Comparison of ENCODE assay signal across 35 cellular contexts in genomic region chr14:60738843-60739508, GRCh38. TPM values are rescaled to one million over a fixed set of nuclear protein-coding genes. Genes with fewer than 3 reads are reported as not detected.
DNase-seq lines count a peak whose midpoint lies in the region; ATAC-seq and TF ChIP-seq lines count a peak whose summit lies in the region.
"Had no signal": no experiment of that assay in that cellular context is flagged by ENCODE, and none has a peak within 500 bp of the region (broad histone marks: within the 10 kb centered on the region; RNA-seq: fewer than 3 reads in every experiment).

No MANE protein-coding gene starts in this region.

- H3K9me3 Mint-ChIP-seq in MCF 10A (ENCODE audit: unreplicated experiment) = no peaks in the 10 kb centered on the region
- H3K9me3 Mint-ChIP-seq: endodermal cell had no signal

- peaks cover 9% of the 10 kb centered on the region for H3K36me3 Mint-ChIP-seq in MCF 10A (ENCODE audit: insufficient read depth, unreplicated experiment)

- no peak for DNase-seq in MCF 10A (ENCODE audit: unreplicated experiment)
- DNase-seq in mammary epithelial cell = no peak
- peak; percentile 20 for DNase-seq in MV-4-11 (lab: John Stamatoyannopoulos, UW)
- DNase-seq in fibroblast of mammary gland (ENCODE audit: low read depth) = peak; percentile 20
- DNase-seq in gastrocnemius medialis = peak; percentile 62 to 67
- no peak for DNase-seq in NCI-H146 (lab: John Stamatoyannopoulos, UW)
- DNase-seq in PC-3 = no peak
- DNase-seq in HCEC 1CT = no peak
- DNase-seq: 8988T; activated CD4-positive, CD25-positive, alpha-beta regulatory T cell; activated CD8-positive, alpha-beta memory T cell treated with anti-CD3 and anti-CD28 coated beads, Interleukin-2, amount 10 ng/mL, durations not matched to agents 7 days and 5 days; activated gamma-delta T cell treated with Interleukin-2 at 50 U/mL for 16 hours; activated T-cell treated with anti-CD3 and anti-CD28 coated beads, Interleukin-2, amount 50 U/mL, for 4 hours; caudate nucleus; endodermal cell; foreskin keratinocyte; heart left ventricle; kidney; lower lobe of right lung; MM.1S; naive thymus-derived CD4-positive, alpha-beta T cell; NCI-H1436 treated with DMSO at 0.1 percent for 48 hours; NCI-H2107; NCI-H345; nucleus accumbens; SJCRH30; substantia nigra; SW 1271; T1000; upper lobe of left lung had no signal

- no peak for TF ChIP-seq POLR2A in gastrocnemius medialis (IDR thresholded peaks at IDR 0.05)

- H3K4me3 Mint-ChIP-seq in MCF 10A (ENCODE audit: unreplicated experiment) = no peak overlapping the region
- H3K4me3 Mint-ChIP-seq: activated CD8-positive, alpha-beta memory T cell treated with anti-CD3 and anti-CD28 coated beads, Interleukin-2, amount 10 ng/mL, durations not matched to agents 7 days and 5 days; activated T-cell treated with anti-CD3 and anti-CD28 coated beads, Interleukin-2, amount 50 U/mL, for 4 hours; dendritic cell treated with granulocyte-macrophage colony-stimulating factor and Interleukin-4, amounts not matched to agents 40 ng/mL and 50 ng/mL, for 4 days; endodermal cell; naive thymus-derived CD4-positive, alpha-beta T cell; stimulated activated memory B cell treated with anti-CD40 and anti-IgM and Interleukin-4, amounts not matched to agents 10 μg/mL and 1 μg/mL and 100 μg/mL, for 72 hours had no signal

- peak overlapping the region; percentile 4 for H3K27ac Mint-ChIP-seq in MCF 10A (ENCODE audit: low read depth, unreplicated experiment)
- H3K27ac Mint-ChIP-seq: activated CD8-positive, alpha-beta memory T cell treated with anti-CD3 and anti-CD28 coated beads, Interleukin-2, amount 10 ng/mL, durations not matched to agents 7 days and 5 days; dendritic cell treated with granulocyte-macrophage colony-stimulating factor and Interleukin-4, amounts not matched to agents 40 ng/mL and 50 ng/mL, for 4 days; endodermal cell; naive thymus-derived CD4-positive, alpha-beta T cell; progenitor cell of endocrine pancreas; stimulated activated memory B cell treated with anti-CD40 and anti-IgM and Interleukin-4, amounts not matched to agents 10 μg/mL and 1 μg/mL and 100 μg/mL, for 72 hours had no signal

- peaks cover 91% of the 10 kb centered on the region for H3K79me2 ChIP-seq in mammary epithelial cell (ENCODE audit: insufficient read depth, low read length)
- H3K79me2 ChIP-seq in PC-3 (ENCODE audit: low read length) = peaks cover 93% of the 10 kb centered on the region

- H4K20me1 ChIP-seq in mammary epithelial cell (ENCODE audit: insufficient read depth, low read length) (no peaks in the 10 kb centered on the region), PC-3 (ENCODE audit: low read length) (peaks cover 21% of the 10 kb centered on the region; the same call in 1 of the 2 replicates)

- dilution Hi-C loops in mammary epithelial cell (cut with HindIII; ENCODE audit: low sequenced_read_pairs) = no loop called here

- no peaks in the 10 kb centered on the region for H3K9me2 ChIP-seq in PC-3 (replicated peaks; ENCODE audit: low read length)

- H3K27ac ChIP-seq in mammary epithelial cell (ENCODE audit: insufficient read depth, low read depth, low read length) = no peak overlapping the region
- H3K27ac ChIP-seq in gastrocnemius medialis = peak overlapping the region; percentile 90 to 94 (median 92)
- no peak overlapping the region for H3K27ac ChIP-seq in PC-3 (ENCODE audit: low read length)
- H3K27ac ChIP-seq: C4-2B, foreskin keratinocyte, heart left ventricle, lower lobe of right lung, SJCRH30, upper lobe of left lung had no signal

- no peaks in the 10 kb centered on the region for H3K27me3 Mint-ChIP-seq in MCF 10A (ENCODE audit: insufficient read depth, unreplicated experiment)
- H3K27me3 Mint-ChIP-seq: progenitor cell of endocrine pancreas; stimulated activated memory B cell treated with anti-CD40 and anti-IgM and Interleukin-4, amounts not matched to agents 10 μg/mL and 1 μg/mL and 100 μg/mL, for 72 hours had no signal

- CTCF ChIA-PET in MCF 10A (lab: Yijun Ruan, JAX) (interaction anchor here (0.6 to 1.4 kb wide), 2 partner anchors 14 to 548 kb away, joined by 3 to 4 read pairs; no protein-coding TSS in a partner anchor), mammary epithelial cell (lab: Charles Lee; ENCODE audit: low non-redundant PET) (no interaction called here), PC-3 (lab: Charles Lee) (no interaction called here)

- no peak overlapping the region for H2AFZ ChIP-seq in mammary epithelial cell (ENCODE audit: low read depth, low read length)
- no peak overlapping the region for H2AFZ ChIP-seq in PC-3 (ENCODE audit: low read length)

- ATAC-seq in gastrocnemius medialis (peak; percentile 86 to 92), PC-3 (no peak)
- ATAC-seq: activated CD8-positive, alpha-beta memory T cell treated with anti-CD3 and anti-CD28 coated beads, Interleukin-2, amount 10 ng/mL, durations not matched to agents 7 days and 5 days; activated T-cell treated with anti-CD3 and anti-CD28 coated beads, Interleukin-2, amount 50 U/mL, for 4 hours; foreskin keratinocyte; K562; lower lobe of right lung; naive thymus-derived CD4-positive, alpha-beta T cell; stimulated activated memory B cell treated with anti-CD40 and anti-IgM and Interleukin-4, amounts not matched to agents 10 μg/mL and 1 μg/mL and 100 μg/mL, for 72 hours had no signal

- H3K9me3 ChIP-seq in mammary epithelial cell (replicated peaks; ENCODE audit: insufficient read depth, low read length) = no peaks in the 10 kb centered on the region
- H3K9me3 ChIP-seq in gastrocnemius medialis = no peaks in the 10 kb centered on the region
- H3K9me3 ChIP-seq in PC-3 (ENCODE audit: low read length) = no peaks in the 10 kb centered on the region
- H3K9me3 ChIP-seq: SJCRH30 had no signal

- POLR2A ChIA-PET in MCF 10A (lab: Yijun Ruan, JAX) = interaction anchor here (0.7 to 1.5 kb wide), 3 partner anchors 9 to 18 kb away, joined by 3 read pairs; no protein-coding TSS in a partner anchor
- POLR2A ChIA-PET in PC-3 (lab: Charles Lee; ENCODE audit: unreplicated experiment) = no interaction called here

- no peaks in the 10 kb centered on the region for H3F3A ChIP-seq in PC-3 (ENCODE audit: low read length, unreplicated experiment)

- WGBS in mammary epithelial cell (ENCODE audit: low coverage, missing lambda C conversion rate) = 100% methylated on average over 3 of the region's 4 CpGs

- H3K4me3 ChIP-seq in mammary epithelial cell (replicated peaks in 1 of 3; ENCODE audit: insufficient read depth in 1 of 3, low read depth in 2 of 3, low read length in 3 of 3) = no peak overlapping the region
- no peak overlapping the region for H3K4me3 ChIP-seq in fibroblast of mammary gland (ENCODE audit: control insufficient read depth, low read depth, low read length)
- H3K4me3 ChIP-seq in gastrocnemius medialis = no peak overlapping the region
- H3K4me3 ChIP-seq in PC-3 (ENCODE audit: low read length) = no peak overlapping the region
- H3K4me3 ChIP-seq: heart left ventricle, K562, lower lobe of right lung, SJCRH30, upper lobe of left lung had no signal

- H3K4me2 ChIP-seq in mammary epithelial cell (ENCODE audit: insufficient read depth, low read depth, low read length) (no peak overlapping the region), PC-3 (ENCODE audit: low read length) (no peak overlapping the region)

- peaks cover 19% of the 10 kb centered on the region for H3K4me1 Mint-ChIP-seq in MCF 10A (ENCODE audit: insufficient read depth, unreplicated experiment)

- no TSS peak for BruUV-seq in MCF 10A (replicated peaks; lab: Mats Ljungman, UMichigan)
- no TSS peak for BruUV-seq in mammary epithelial cell (replicated peaks; lab: Mats Ljungman, UMichigan)
- no TSS peak for BruUV-seq in PC-3 (replicated peaks; lab: Mats Ljungman, UMichigan)

- in situ Hi-C loops in mammary epithelial cell (cut with MboI; ENCODE audit: low sequenced_read_pairs in 2 of 2) (no loop called here), gastrocnemius medialis (cut with MboI; ENCODE audit: low sequenced_read_pairs in 4 of 4) (loop anchor here in 1 of 4 donors (10.0 kb wide), 1 partner anchor 104 kb away; no protein-coding TSS in a partner anchor)

- TF ChIP-seq CTCF in MCF 10A (IDR thresholded peaks at IDR 0.05; ENCODE audit: unreplicated experiment) = no peak
- no peak for TF ChIP-seq CTCF in mammary epithelial cell (conservative IDR thresholded peaks at IDR 0.05 in 1 of 2, IDR thresholded peaks at IDR 0.05 in 1 of 2; ENCODE audit: extremely low read depth in 1 of 2, insufficient read depth in 1 of 2, low read depth in 1 of 2, low read length in 2 of 2)
- no peak for TF ChIP-seq CTCF in fibroblast of mammary gland (conservative IDR thresholded peaks at IDR 0.05; ENCODE audit: control insufficient read depth, insufficient read depth, low read depth, low read length)
- TF ChIP-seq CTCF in gastrocnemius medialis (IDR thresholded peaks at IDR 0.05 in 4 of 5, conservative IDR thresholded peaks at IDR 0.05 in 1 of 5) = no peak
- TF ChIP-seq CTCF in PC-3 (conservative IDR thresholded peaks at IDR 0.05; ENCODE audit: low read depth, low read length) = no peak

- H3K4me1 ChIP-seq in mammary epithelial cell (ENCODE audit: insufficient read depth, low read length) (peaks cover 4% of the 10 kb centered on the region), gastrocnemius medialis (peaks cover 32 to 43% of the 10 kb centered on the region in 2 donors), PC-3 (ENCODE audit: insufficient read depth, low read length) (peaks cover 15% of the 10 kb centered on the region)

- H3K9ac ChIP-seq in mammary epithelial cell (ENCODE audit: insufficient read depth, low read length) (no peak overlapping the region), PC-3 (ENCODE audit: low read length) (no peak overlapping the region)

- H3K36me3 ChIP-seq in mammary epithelial cell (ENCODE audit: insufficient read depth, low read length) (no peaks in the 10 kb centered on the region), gastrocnemius medialis (no peaks in the 10 kb centered on the region), PC-3 (ENCODE audit: low read depth, low read length) (no peaks in the 10 kb centered on the region)
- H3K36me3 ChIP-seq: heart left ventricle, lower lobe of right lung, SJCRH30, upper lobe of left lung had no signal

- intact Hi-C loops in MCF 10A (cut with micrococcal nuclease) = loop anchor here (10.0 kb wide), 1 partner anchor 66 kb away; no protein-coding TSS in a partner anchor
- intact Hi-C loops in mammary epithelial cell (cut with micrococcal nuclease) = loop anchor here (5.0 kb wide), 1 partner anchor 38 kb away; no protein-coding TSS in a partner anchor
- intact Hi-C loops in gastrocnemius medialis (cut with DNase I; ENCODE audit: low total_unique reads) = loop anchor here (5.0 to 10.0 kb wide), 2 partner anchors 393 to 786 kb away; no protein-coding TSS in a partner anchor
- intact Hi-C loops in PC-3 (cut with micrococcal nuclease) = loop anchor here (5.0 kb wide), 2 partner anchors 228 to 458 kb away; no protein-coding TSS in a partner anchor

- H3K27me3 ChIP-seq in mammary epithelial cell (ENCODE audit: insufficient read depth, low read length) (no peaks in the 10 kb centered on the region), gastrocnemius medialis (no peaks in the 10 kb centered on the region), PC-3 (ENCODE audit: low read length) (no peaks in the 10 kb centered on the region)
- H3K27me3 ChIP-seq: foreskin keratinocyte, heart left ventricle, SJCRH30, upper lobe of left lung had no signal

RNA-seq across cellular contexts. Expression of gene MNAT1, which starts 4.4 kb away (rescaled TPM):
- 45.2 and 57.5 TPM in 2 replicates for total RNA-seq in MCF 10A (2022)
- total RNA-seq in mammary epithelial cell = 10 to 100 TPM; 61.5 to 68.4 TPM
- 44.5 TPM for polyA plus RNA-seq in mammary epithelial cell
- 54.7 TPM for polyA minus RNA-seq in mammary epithelial cell
- total RNA-seq in gastrocnemius medialis = 10 to 100 TPM; 50.1 to 69.2 (median 62.0) TPM
- 88.6 and 95.7 TPM in 2 replicates for total RNA-seq in PC-3 (2014; rRNA removed)

RNA-seq across cellular contexts. Expression of gene SIX4, which starts 14.8 kb away (rescaled TPM):
- total RNA-seq in MCF 10A (2022) = 12.9 and 13.6 TPM in 2 replicates
- 10 to 100 TPM; 10.7 to 13.2 TPM for total RNA-seq in mammary epithelial cell
- polyA plus RNA-seq in mammary epithelial cell = 4.2 TPM
- 17.6 TPM for polyA minus RNA-seq in mammary epithelial cell
- 10 to 100 TPM; 27.8 to 62.6 (median 46.1) TPM for total RNA-seq in gastrocnemius medialis
- 29.2 and 33.2 TPM in 2 replicates for total RNA-seq in PC-3 (2014; rRNA removed)
- polyA plus RNA-seq: naive thymus-derived CD4-positive, alpha-beta T cell had no signal

Comparison
In these comparisons a context has a peak if more than half of its experiments do, and no peak if none do; other contexts are left out.
1. DNase-seq: peak in MV-4-11 (single experiment), fibroblast of mammary gland (single experiment) and gastrocnemius medialis (2 of 2); none in MCF 10A (single experiment), mammary epithelial cell (single experiment), NCI-H146 (single experiment), PC-3 (single experiment) and HCEC 1CT (single experiment).
2. H3K27ac ChIP-seq: peak in gastrocnemius medialis (4 of 4); none in mammary epithelial cell (single experiment) and PC-3 (single experiment).